ENCODE assay signal across 1 cellular context in the genomic region with DNA sequence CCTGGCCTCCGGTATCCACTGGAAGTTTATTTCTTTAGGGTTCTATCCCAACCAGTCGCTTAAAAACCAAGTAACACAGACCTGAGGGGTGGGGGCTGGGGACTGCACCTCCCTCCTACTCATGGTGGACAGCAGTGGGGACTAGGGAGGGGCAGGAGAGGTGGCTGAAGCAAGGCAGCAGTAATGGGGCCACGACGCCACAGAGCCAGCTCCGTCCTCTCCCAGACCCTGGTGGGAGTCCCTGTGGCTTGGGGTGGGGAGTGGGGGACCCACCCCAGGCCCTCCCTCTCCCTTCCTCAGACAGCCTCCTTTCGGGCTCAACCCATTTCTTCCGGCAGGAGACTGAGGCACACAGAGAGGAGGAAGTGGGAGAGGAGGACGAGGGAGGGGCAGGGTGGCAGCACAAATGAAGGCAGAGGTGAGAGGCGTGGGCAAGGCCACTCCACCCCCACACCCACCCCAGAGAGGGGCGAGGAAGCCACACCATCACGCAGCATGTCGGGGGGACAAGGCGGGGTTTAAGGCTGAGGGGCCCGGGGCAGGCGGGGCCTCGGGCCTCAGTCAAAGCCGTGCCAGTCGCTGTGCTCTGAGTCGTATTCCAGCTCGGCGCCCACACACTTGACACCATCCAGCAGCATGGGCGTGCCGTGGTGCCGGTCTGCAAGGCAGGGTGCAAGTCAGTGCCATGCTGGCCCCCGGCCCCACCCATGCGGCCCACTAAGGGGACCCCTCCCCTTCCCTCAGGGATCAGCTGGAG.
TF ChIP-seq lines count a peak whose summit lies in the region.

No MANE protein-coding gene starts in this region.

TF ChIP-seq in H1, 55 proteins besides CTCF, POLR2A, EP300 and RAD21:
- TF ChIP-seq CHD2 (IDR thresholded peaks at IDR 0.05; ENCODE audit: low read length) (no peak), POLR2AphosphoS5 (IDR thresholded peaks at IDR 0.05; ENCODE audit: low read depth, low read length) (0 out of 2 replicates have a peak, but pooled peaks have one; percentile 42)
